15 cellular contexts compared by ENCODE assay signal in the genomic region with DNA sequence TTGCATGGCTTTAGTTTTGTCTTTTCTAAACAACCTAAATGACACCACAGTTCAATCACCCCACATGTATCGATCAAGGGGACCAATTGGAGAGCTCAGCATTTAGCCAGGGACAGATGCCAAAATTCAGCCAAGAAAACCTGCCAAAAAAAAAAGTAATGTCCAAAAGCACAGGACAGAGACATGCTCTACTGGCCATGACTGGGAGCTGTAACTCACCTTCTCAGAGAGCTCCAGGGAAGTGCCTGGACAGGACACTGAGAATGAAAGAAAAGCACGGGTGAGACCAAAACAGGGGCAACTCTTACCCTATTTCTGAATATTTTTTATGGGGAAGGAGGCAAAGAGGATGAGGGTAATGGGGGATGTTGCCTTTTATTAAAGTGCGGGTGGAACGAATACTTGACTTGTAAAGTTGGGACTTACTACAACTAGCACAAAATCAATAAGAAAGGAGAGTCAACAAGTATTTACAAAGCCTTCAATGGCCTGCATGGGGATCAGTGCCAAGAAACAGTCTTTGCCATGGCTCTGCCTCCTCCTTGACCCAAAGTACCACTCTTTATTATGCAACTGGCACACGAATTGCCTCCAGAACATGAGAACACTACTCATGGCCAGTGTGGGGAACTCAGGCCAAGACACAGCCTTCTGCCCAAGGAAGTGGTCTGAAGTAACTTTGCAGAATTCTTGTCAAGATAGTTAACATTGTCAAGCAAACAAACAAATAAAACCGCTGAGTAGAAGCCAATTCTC.
"Had no signal": no experiment of that assay in that cellular context is flagged by ENCODE, and none has a peak within 500 bp of the region (broad histone marks: within the 10 kb centered on the region; RNA-seq: fewer than 3 reads in every experiment).

No MANE protein-coding gene starts in this region.

- ATAC-seq: activated CD8-positive, alpha-beta T cell treated with anti-CD3 and anti-CD28 coated beads for 36 hours; activated naive CD4-positive, alpha-beta T cell treated with anti-CD3 and anti-CD28 coated beads, Interleukin-2, amount 50 U/mL, for 72 hours; WTC11 had no signal

- H3K4me1 ChIP-seq: colonic mucosa, prostate gland, sigmoid colon, tibial nerve had no signal

- H3K27me3 ChIP-seq: colonic mucosa, sigmoid colon, tibial nerve had no signal

- H3K36me3 ChIP-seq: colonic mucosa, prostate gland, sigmoid colon, tibial nerve had no signal

- H3K27ac ChIP-seq: colonic mucosa, prostate gland, sigmoid colon, tibial nerve had no signal

- DNase-seq: activated CD4-positive, alpha-beta T cell treated with anti-CD3 and anti-CD28 coated beads for 48 hours; activated CD8-positive, alpha-beta T cell treated with anti-CD3 and anti-CD28 coated beads for 36 hours; activated effector memory CD4-positive, alpha-beta T cell treated with anti-CD3 and anti-CD28 coated beads, Interleukin-2, amount 50 U/mL, for 16 hours; activated T-cell treated with anti-CD3 and anti-CD28 coated beads, Interleukin-2, amount 50 U/mL, for 48 hours; amniotic stem cell; colonic mucosa; nephron progenitor cell; occipital lobe; sigmoid colon; stimulated activated CD4-positive, alpha-beta T cell treated with anti-CD3 and anti-CD28 coated beads, Interleukin-12 subunit alpha, Interleukin-12 subunit beta, amount 100 ng/mL, for 4 hours; stimulated activated CD4-positive, alpha-beta T cell treated with anti-CD3 and anti-CD28 coated beads, Interleukin-2, amount 100 ng/mL, for 24 hours had no signal

- H3K4me3 ChIP-seq: colonic mucosa, prostate gland, sigmoid colon, tibial nerve had no signal

- H3K9me3 ChIP-seq: colonic mucosa, prostate gland had no signal
